Comparison of ENCODE assay signal across 14 cellular contexts in the genomic region with DNA sequence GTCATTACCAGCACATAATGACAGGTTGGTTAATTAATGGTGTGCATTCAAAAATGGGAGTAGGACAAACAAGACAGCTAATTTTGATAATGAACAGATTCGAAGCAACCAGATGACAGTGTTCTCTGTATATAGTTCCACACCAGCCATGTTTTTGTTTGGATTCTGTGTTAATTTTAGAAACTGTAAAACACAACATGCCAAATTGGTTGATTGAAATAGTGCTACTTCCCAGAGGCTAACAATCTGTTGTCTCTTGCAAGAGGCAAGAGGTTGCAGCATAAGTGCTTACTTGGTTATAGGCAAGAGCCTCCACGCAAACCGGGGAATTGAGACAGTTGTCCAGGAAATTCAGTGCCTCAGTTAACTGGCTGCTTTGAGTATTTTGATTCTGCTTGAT.
A peak's percentile ranks its signal among the peaks of the same experiment; 100 is the strongest.
DNase-seq lines count a peak whose midpoint lies in the region; ATAC-seq lines count a peak whose summit lies in the region.
"Had no signal": no experiment of that assay in that cellular context is flagged by ENCODE, and none has a peak within 500 bp of the region (broad histone marks: within the 10 kb centered on the region; RNA-seq: fewer than 3 reads in every experiment).

No MANE protein-coding gene starts in this region.

- H3K36me3 Mint-ChIP-seq in central memory CD8-positive, alpha-beta T cell (ENCODE audit: insufficient read depth) = peaks cover 6% of the 10 kb centered on the region
- H3K36me3 Mint-ChIP-seq in natural killer cell treated with Interleukin-12 subunit alpha and Interleukin-12 subunit beta and Interleukin-15 and Interleukin-18, amount 100 ng/mL, for 72 hours = no peaks in the 10 kb centered on the region

- DNase-seq in G401 (ENCODE audit: low spot score) (peak; percentile 13), LoVo (ENCODE audit: low spot score) (no peak)
- DNase-seq in central memory CD8-positive, alpha-beta T cell (ENCODE audit: low spot score in 2 of 2) = no peak
- DNase-seq in natural killer cell treated with Interleukin-12 subunit alpha and Interleukin-12 subunit beta and Interleukin-15 and Interleukin-18, amount 100 ng/mL, for 72 hours (ENCODE audit: low spot score) = no peak
- DNase-seq in stimulated activated CD4-positive, alpha-beta T cell treated with anti-CD3 and anti-CD28 coated beads, Interleukin-4, amount 100 ng/mL, for 4 hours = no peak
- no peak for DNase-seq in activated CD4-positive, alpha-beta T cell treated with anti-CD3 and anti-CD28 coated beads, Interleukin-2, amount 50 U/mL, for 4 hours
- DNase-seq: BE2C, NCI-H1048, NCI-H345, ovary, T-helper 1 cell had no signal

- H3K4me3 ChIP-seq in ACC112 (ENCODE audit: low read depth, low read length) = peak overlapping the region; percentile 72

- H3K4me1 Mint-ChIP-seq in central memory CD8-positive, alpha-beta T cell = peaks cover 24% of the 10 kb centered on the region
- peaks cover 19 to 22% of the 10 kb centered on the region in 2 donors for H3K4me1 Mint-ChIP-seq in natural killer cell treated with Interleukin-12 subunit alpha and Interleukin-12 subunit beta and Interleukin-15 and Interleukin-18, amount 100 ng/mL, for 72 hours (ENCODE audit: low read depth in 2 of 2)

- peaks cover 3% of the 10 kb centered on the region for H3K27me3 Mint-ChIP-seq in central memory CD8-positive, alpha-beta T cell
- peaks cover 3 to 10% of the 10 kb centered on the region in 2 donors for H3K27me3 Mint-ChIP-seq in natural killer cell treated with Interleukin-12 subunit alpha and Interleukin-12 subunit beta and Interleukin-15 and Interleukin-18, amount 100 ng/mL, for 72 hours

- H3K4me1 ChIP-seq in ACC112 (ENCODE audit: control insufficient read depth, insufficient read depth, low read length, unreplicated experiment) = peaks cover 28% of the 10 kb centered on the region

- H3K4me3 Mint-ChIP-seq in central memory CD8-positive, alpha-beta T cell = peak overlapping the region; percentile 82
- H3K4me3 Mint-ChIP-seq in natural killer cell treated with Interleukin-12 subunit alpha and Interleukin-12 subunit beta and Interleukin-15 and Interleukin-18, amount 100 ng/mL, for 72 hours = peak overlapping the region; percentile 88

- H3K27me3 ChIP-seq in ACC112 (ENCODE audit: insufficient read depth, low read length) = peaks cover 10% of the 10 kb centered on the region
- H3K27me3 ChIP-seq: BE2C, ovary had no signal

- no peaks in the 10 kb centered on the region for H3K9me3 Mint-ChIP-seq in central memory CD8-positive, alpha-beta T cell
- H3K9me3 Mint-ChIP-seq in natural killer cell treated with Interleukin-12 subunit alpha and Interleukin-12 subunit beta and Interleukin-15 and Interleukin-18, amount 100 ng/mL, for 72 hours = no peaks in the 10 kb centered on the region

- peak overlapping the region; percentile 76 for H2AFZ ChIP-seq in ACC112 (ENCODE audit: low read length, unreplicated experiment)

- no peak for ATAC-seq in central memory CD8-positive, alpha-beta T cell (replicated peaks; ENCODE audit: extremely low read depth, poor library complexity, severe bottlenecking)
- no peak for ATAC-seq in natural killer cell treated with Interleukin-12 subunit alpha and Interleukin-12 subunit beta and Interleukin-15 and Interleukin-18, amount 100 ng/mL, for 72 hours
- ATAC-seq in esophagus mucosa = no peak
- ATAC-seq: Panc1 had no signal

- no peaks in the 10 kb centered on the region for H3K36me3 ChIP-seq in ACC112 (ENCODE audit: insufficient read depth, low read length)
- H3K36me3 ChIP-seq: BE2C, ovary had no signal

- no peak overlapping the region for H3K27ac ChIP-seq in ACC112 (ENCODE audit: low read depth, low read length)

- H3K27ac Mint-ChIP-seq in central memory CD8-positive, alpha-beta T cell (ENCODE audit: low read depth) = peak overlapping the region; percentile 98
- H3K27ac Mint-ChIP-seq in natural killer cell treated with Interleukin-12 subunit alpha and Interleukin-12 subunit beta and Interleukin-15 and Interleukin-18, amount 100 ng/mL, for 72 hours = peak overlapping the region; percentile 79 to 98

- in situ Hi-C loops in G401 (cut with HindIII; ENCODE audit: low sequenced_read_pairs) = no loop called here

- H3K79me2 ChIP-seq in ACC112 (ENCODE audit: control insufficient read depth, insufficient read depth, low read length, unreplicated experiment) = no peaks in the 10 kb centered on the region
